1 cellular context compared by ENCODE assay signal in genomic region chr20:63955846-63956663, GRCh38.
TF ChIP-seq lines count a peak whose summit lies in the region.

Gene UCKL1 (minus strand): TSS chr20:63956416. CDS start chr20:63956372, 44 bp downstream.

TF ChIP-seq in K562, 482 proteins besides CTCF, POLR2A, EP300 and RAD21 (continued from another document):
- TF ChIP-seq ZNF76 (CRISPR knock-in tag; IDR thresholded peaks at IDR 0.05; ENCODE audit: borderline replicate concordance) (peak; percentile 93), MYBL2 (IDR thresholded peaks at IDR 0.05; ENCODE audit: low read depth) (no peak), MYBL2 (CRISPR knock-in tag; IDR thresholded peaks at IDR 0.05; ENCODE audit: borderline replicate concordance) (no peak), FOXM1 (IDR thresholded peaks at IDR 0.05; ENCODE audit: low read depth) (no peak), FOXM1 (CRISPR knock-in tag; IDR thresholded peaks at IDR 0.05; ENCODE audit: low read depth) (no peak; the same call in 1 of the 2 replicates), ZNF165 (CRISPR knock-in tag; IDR thresholded peaks at IDR 0.05; ENCODE audit: borderline replicate concordance) (no peak), BDP1 (IDR thresholded peaks at IDR 0.05; ENCODE audit: insufficient read depth, insufficient read length) (no peak), PTTG1 (tag; IDR thresholded peaks at IDR 0.05; ENCODE audit: low read depth) (no peak), NFE2L1 (tag; IDR thresholded peaks at IDR 0.05; ENCODE audit: borderline replicate concordance, low read depth) (no peak), NFE2 (IDR thresholded peaks at IDR 0.05; ENCODE audit: low read depth) (no peak), ARID2 (IDR thresholded peaks at IDR 0.05) (no peak)
